ENCODE assay signal across 8 cellular contexts in the genomic region with DNA sequence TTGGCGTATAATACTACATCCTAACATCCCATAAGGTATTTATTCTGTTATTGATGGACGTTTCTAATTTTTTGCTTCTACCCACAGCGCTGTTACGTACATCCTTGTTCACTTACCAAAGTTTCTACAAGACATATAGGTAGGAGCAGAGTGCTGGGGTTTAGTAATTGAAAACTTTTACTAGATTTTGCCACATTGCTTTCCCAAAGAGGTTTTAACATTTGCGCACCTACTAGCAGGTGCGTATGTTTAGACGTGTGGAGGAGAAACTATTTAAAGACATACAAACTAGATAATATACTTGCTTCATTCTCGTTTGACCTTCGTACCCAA. TPM values are rescaled to one million over a fixed set of nuclear protein-coding genes. Genes with fewer than 3 reads are reported as not detected.
A peak's percentile ranks its signal among the peaks of the same experiment; 100 is the strongest.
DNase-seq lines count a peak whose midpoint lies in the region; ATAC-seq and TF ChIP-seq lines count a peak whose summit lies in the region.

No MANE protein-coding gene starts in this region.

- TF ChIP-seq POLR2A in suprapubic skin (IDR thresholded peaks at IDR 0.05) = no peak

- H3K27ac ChIP-seq in suprapubic skin = peak overlapping the region; percentile 94

- H3K4me3 ChIP-seq in AG10803 (ENCODE audit: low read length) = peak overlapping the region; percentile 91
- peak overlapping the region; percentile 85 for H3K4me3 ChIP-seq in WI38 (ENCODE audit: low read depth, low read length)
- peak overlapping the region; percentile 86 for H3K4me3 ChIP-seq in iPS-15b (ENCODE audit: low read depth, low read length)
- peak overlapping the region; percentile 69 for H3K4me3 ChIP-seq in suprapubic skin

- ATAC-seq in GM21717 (IDR thresholded peaks at IDR 0.05; ENCODE audit: unreplicated experiment) = peak; percentile 4

- H3K9me3 ChIP-seq in iPS-15b (ENCODE audit: control insufficient read depth, insufficient read depth, low read length) (no peaks in the 10 kb centered on the region), suprapubic skin (no peaks in the 10 kb centered on the region)

- no peak for TF ChIP-seq EP300 in suprapubic skin (IDR thresholded peaks at IDR 0.05)

- H3K4me1 ChIP-seq in iPS-15b (ENCODE audit: control insufficient read depth, insufficient read depth, low read length) (peaks cover 6% of the 10 kb centered on the region), suprapubic skin (peaks cover 41% of the 10 kb centered on the region)

- H3K9ac ChIP-seq in iPS-15b (ENCODE audit: low read depth, low read length) = peak overlapping the region; percentile 100

- no peaks in the 10 kb centered on the region for H3K27me3 ChIP-seq in iPS-15b (ENCODE audit: control insufficient read depth, insufficient read depth, low read length)
- no peaks in the 10 kb centered on the region for H3K27me3 ChIP-seq in suprapubic skin

- 2% methylated on average over 9 of the region's 9 CpGs for WGBS in suprapubic skin

- intact Hi-C loops in head of caudate nucleus (cut with DNase I) = loop anchor here (2.0 kb wide), 1 partner anchor 80 kb away; the partner anchor contains the start of gene USP12

- H3K36me3 ChIP-seq in iPS-15b (ENCODE audit: control insufficient read depth, insufficient read depth, low read length) = peaks cover 6% of the 10 kb centered on the region
- H3K36me3 ChIP-seq in suprapubic skin = peaks cover 10% of the 10 kb centered on the region

- no peak for DNase-seq in AG10803 (ENCODE audit: low read depth)
- DNase-seq in suprapubic skin (ENCODE audit: low spot score in 2 of 2) = no peak
- no peak for DNase-seq in SKM-1 treated with dmso at 0.1 percent for 144 hours (lab: John Stamatoyannopoulos, UW; ENCODE audit: unreplicated experiment)
- no peak for DNase-seq in head of caudate nucleus
- no peak for DNase-seq in activated CD8-positive, alpha-beta memory T cell treated with anti-CD3 and anti-CD28 coated beads, Interleukin-2, amount 50 U/mL, for 4 hours

- TF ChIP-seq CTCF in AG10803 (conservative IDR thresholded peaks at IDR 0.05; ENCODE audit: low read length) (no peak), WI38 (IDR thresholded peaks at IDR 0.05; ENCODE audit: low read depth, low read length) (no peak), suprapubic skin (IDR thresholded peaks at IDR 0.05) (no peak)

RNA-seq across cellular contexts. Expression of gene RPL21, which starts 0.6 kb away (rescaled TPM):
- total RNA-seq in suprapubic skin = 100 to 1,000 TPM; 337 to 951 (median 832) TPM

RNA-seq across cellular contexts. Expression of gene RASL11A, which starts 19.8 kb away (rescaled TPM):
- 10 to 100 TPM in 3 of 4 donors, 1 to 10 TPM in 1; 7.9 to 17.5 (median 13.8) TPM for total RNA-seq in suprapubic skin
